Comparison of ENCODE assay signal across 24 cellular contexts in the genomic region with DNA sequence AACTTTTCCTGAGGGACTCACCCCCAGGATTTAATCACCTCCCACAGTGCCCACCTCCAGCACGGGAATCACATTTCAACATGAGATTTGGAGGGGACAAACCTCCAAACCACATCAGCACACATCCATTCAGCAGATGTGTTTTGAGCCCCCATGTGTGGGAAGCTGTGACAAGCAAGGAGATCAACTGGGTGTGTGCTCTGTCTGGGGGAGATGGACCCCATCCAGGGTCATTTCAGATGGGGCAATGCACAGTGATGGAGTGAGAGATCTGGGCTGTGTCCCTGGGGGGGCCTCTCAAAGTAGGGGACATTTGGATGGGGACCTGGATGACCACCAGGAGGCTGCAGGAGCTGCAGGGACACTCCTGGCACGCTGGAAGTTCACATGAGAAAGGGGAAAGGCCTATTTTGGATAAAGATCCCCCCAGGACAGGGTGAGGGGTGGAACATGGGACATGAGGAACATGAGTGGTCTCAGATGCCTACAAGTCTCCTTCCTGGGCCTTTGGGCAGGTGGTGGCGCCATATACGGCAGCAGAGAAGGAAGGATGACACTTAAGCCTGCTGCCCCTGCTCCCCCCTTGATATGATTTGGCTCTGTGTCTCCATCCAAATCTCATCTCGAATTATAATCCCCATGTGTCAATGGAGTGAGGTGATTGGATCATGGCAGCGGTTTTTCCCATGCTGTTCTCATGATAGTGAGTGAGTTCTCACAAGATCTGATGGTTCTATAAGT. TPM values are rescaled to one million over a fixed set of nuclear protein-coding genes. Genes with fewer than 3 reads are reported as not detected.
DNase-seq lines count a peak whose midpoint lies in the region; FAIRE-seq and TF ChIP-seq lines count a peak whose summit lies in the region.
"Had no signal": no experiment of that assay in that cellular context is flagged by ENCODE, and none has a peak within 500 bp of the region (broad histone marks: within the 10 kb centered on the region; RNA-seq: fewer than 3 reads in every experiment).

No MANE protein-coding gene starts in this region.

- TF ChIP-seq POLR2A in transverse colon (IDR thresholded peaks at IDR 0.05) = no peak

- H3K4me3 ChIP-seq in OCI-LY3 (ENCODE audit: low read length) (no peak overlapping the region), transverse colon (no peak overlapping the region)
- H3K4me3 ChIP-seq: SK-N-MC had no signal

- peak overlapping the region in 2 of 3 experiments; percentile 14 to 42 for H3K27ac Mint-ChIP-seq in nephron

- H3K27me3 ChIP-seq in OCI-LY3 (ENCODE audit: low read depth, low read length) (peaks cover 4% of the 10 kb centered on the region; the same call in 1 of the 2 replicates), transverse colon (no peaks in the 10 kb centered on the region)

- no peaks in the 10 kb centered on the region for H4K20me1 ChIP-seq in OCI-LY3 (ENCODE audit: insufficient read depth, low read length)

- H3K4me1 Mint-ChIP-seq in nephron = peaks cover 31% of the 10 kb centered on the region

- in situ Hi-C loops in transverse colon (cut with MboI; ENCODE audit: low pct_ligation_motif_present in 1 of 4, low pct_unique_long_range_greater_than_20kb in 1 of 4, low sequenced_read_pairs in 3 of 4) = loop anchor here (10.0 to 25.0 kb wide), 3 partner anchors 403 to 628 kb away; no protein-coding TSS in a partner anchor

- H3K9me3 Mint-ChIP-seq in nephron = no peaks in the 10 kb centered on the region
- H3K9me3 Mint-ChIP-seq: CD8-positive, alpha-beta memory T cell had no signal

- peak; percentile 77 for FAIRE-seq in D721Med (lab: Jason Lieb, UNC)
- peak; percentile 78 for FAIRE-seq in HTR-8/SVneo (lab: Jason Lieb, UNC)
- FAIRE-seq: A204.1 had no signal

- no peak for DNase-seq in D721Med (ENCODE audit: insufficient read length, low spot score)
- DNase-seq in HTR-8/SVneo (ENCODE audit: insufficient read length, low spot score) = no peak
- DNase-seq in NCI-H1105 treated with DMSO at 0.1 percent for 48 hours (lab: John Stamatoyannopoulos, UW) = no peak
- DNase-seq in GM10248 (ENCODE audit: extremely low spot score) = no peak
- DNase-seq in transverse colon = no peak
- DNase-seq: Calu3; CD8-positive, alpha-beta memory T cell; EL; GF-D8; H7; NCI-H1694; NCI-H2081 treated with DMSO at 0.1 percent for 48 hours; NCI-H446 treated with DMSO at 0.1 percent for 48 hours; SHP77 treated with DMSO at 0.1 percent for 48 hours; SW 1271; T-helper 2 cell had no signal

- H3K4me3 Mint-ChIP-seq in nephron = no peak overlapping the region
- H3K4me3 Mint-ChIP-seq: CD8-positive, alpha-beta memory T cell had no signal

- H3K27me3 Mint-ChIP-seq in nephron (ENCODE audit: low read depth) = peaks cover 11% of the 10 kb centered on the region

- no peak for TF ChIP-seq EP300 in transverse colon (IDR thresholded peaks at IDR 0.05; ENCODE audit: low read depth)

- H3K27ac ChIP-seq in OCI-LY3 (ENCODE audit: low read length) (no peak overlapping the region), transverse colon (no peak overlapping the region)
- H3K27ac ChIP-seq: C4-2B, HL-60, KMS-11, RWPE1, SK-N-MC had no signal

- 0 out of 2 replicates have a peak overlapping the region, but pooled peaks have one; percentile 36 for H2AFZ ChIP-seq in OCI-LY3 (ENCODE audit: low read depth, low read length)

- CTCF ChIA-PET in GM10248 (lab: Yijun Ruan, JAX) = interaction anchor here (1.4 to 1.7 kb wide), 3 partner anchors 10 to 15 kb away, joined by 3 to 5 read pairs (median 4); no protein-coding TSS in a partner anchor

- H3K36me3 ChIP-seq in OCI-LY3 (replicated peaks; ENCODE audit: low read depth, low read length) = no peaks in the 10 kb centered on the region
- no peaks in the 10 kb centered on the region for H3K36me3 ChIP-seq in transverse colon

- H3K4me2 ChIP-seq in OCI-LY3 (ENCODE audit: low read length) = no peak overlapping the region

- peaks cover 13% of the 10 kb centered on the region for H3K4me1 ChIP-seq in OCI-LY3 (ENCODE audit: low read length)
- H3K4me1 ChIP-seq in transverse colon = peaks cover 0 to 4% (median 0%) of the 10 kb centered on the region in 4 donors

- no peaks in the 10 kb centered on the region for H3K79me2 ChIP-seq in OCI-LY3 (ENCODE audit: low read length)

- TF ChIP-seq CTCF in D721Med (IDR thresholded peaks at IDR 0.05; ENCODE audit: insufficient read depth, missing control alignments) (peak; percentile 68), OCI-LY3 (IDR thresholded peaks at IDR 0.05; ENCODE audit: low read depth, low read length) (no peak), nephron (IDR thresholded peaks at IDR 0.05; ENCODE audit: unreplicated experiment in 3 of 3) (no peak), GM10248 (IDR thresholded peaks at IDR 0.05; ENCODE audit: control extremely low read depth, extremely low read depth, low read depth, missing control alignments) (no peak), transverse colon (IDR thresholded peaks at IDR 0.05) (no peak)

- intact Hi-C loops in transverse colon (cut with DNase I; ENCODE audit: low total_unique reads) = no loop called here

- H3K36me3 Mint-ChIP-seq in nephron (ENCODE audit: low read depth) = no peaks in the 10 kb centered on the region
- H3K36me3 Mint-ChIP-seq: CD8-positive, alpha-beta memory T cell had no signal

- H3K9ac ChIP-seq in OCI-LY3 (ENCODE audit: low read length) = no peak overlapping the region
- H3K9ac ChIP-seq: KMS-11 had no signal

- WGBS in transverse colon (ENCODE audit: low coverage in 1 of 2), 2 donors = 83% methylated on average over 6 of the region's 6 CpGs; no CpG with 5 or more reads in 1 of the 2 donors

- POLR2A ChIA-PET in GM10248 (lab: Yijun Ruan, JAX) = no interaction called here

- H3K9me3 ChIP-seq in OCI-LY3 (ENCODE audit: insufficient read depth, low read length) (no peaks in the 10 kb centered on the region), transverse colon (no peaks in the 10 kb centered on the region)

RNA-seq across cellular contexts. Expression of a gene that starts 49.6 kb away (rescaled TPM):
- total RNA-seq in transverse colon = 10 to 100 TPM in 3 of 4 donors, 1 to 10 TPM in 1; 8.2 to 33.5 (median 15.2) TPM
- total RNA-seq: CD8-positive, alpha-beta memory T cell had no signal
